Comparison of ENCODE assay signal across 5 cellular contexts in genomic region chr14:51817326-51817725, GRCh38. TPM values are rescaled to one million over a fixed set of nuclear protein-coding genes. Genes with fewer than 3 reads are reported as not detected.
"Had no signal": no experiment of that assay in that cellular context is flagged by ENCODE, and none has a peak within 500 bp of the region (broad histone marks: within the 10 kb centered on the region; RNA-seq: fewer than 3 reads in every experiment).

No MANE protein-coding gene starts in this region.

- H3K4me3 ChIP-seq: GM23338 had no signal

- DNase-seq: H9, HCEC 1CT, IMR-90 had no signal

- ATAC-seq: GM23338 had no signal

RNA-seq across cellular contexts. Expression of gene GNG2, which starts 43.1 kb away (rescaled TPM):
- total RNA-seq: HT-29 had no signal
